Comparison of ENCODE assay signal across 10 cellular contexts in genomic region chr17:47280072-47280811, GRCh38. TPM values are rescaled to one million over a fixed set of nuclear protein-coding genes. Genes with fewer than 3 reads are reported as not detected.
A peak's percentile ranks its signal among the peaks of the same experiment; 100 is the strongest.
DNase-seq lines count a peak whose midpoint lies in the region; ATAC-seq and TF ChIP-seq lines count a peak whose summit lies in the region.
"Had no signal": no experiment of that assay in that cellular context is flagged by ENCODE, and none has a peak within 500 bp of the region (broad histone marks: within the 10 kb centered on the region; RNA-seq: fewer than 3 reads in every experiment).

No MANE protein-coding gene starts in this region.

- H3K27ac ChIP-seq in cardiac muscle cell: peak overlapping the region; percentile 82
- H3K27ac ChIP-seq in colonic mucosa: peak overlapping the region; percentile 61

- intact Hi-C loops in left ventricle myocardium superior (cut with micrococcal nuclease) (no loop called here), colonic mucosa (cut with DNase I) (no loop called here), lower leg skin (cut with DNase I; ENCODE audit: low total_unique reads) (no loop called here)

- no peak overlapping the region for H3K4me3 ChIP-seq in cardiac muscle cell
- H3K4me3 ChIP-seq in colonic mucosa: no peak overlapping the region
- H3K4me3 ChIP-seq in lower leg skin (ENCODE audit: low read depth, poor library complexity, severe bottlenecking): no peak overlapping the region

- DNase-seq in cardiac muscle cell (ENCODE audit: low read depth in 1 of 2, low spot score in 1 of 2): peak in 1 of 2 donors; percentile 66
- no peak for DNase-seq in left ventricle myocardium superior
- DNase-seq in colonic mucosa: no peak
- peak; percentile 34 for DNase-seq in myocyte (ENCODE audit: low read depth)
- DNase-seq in NCI-H524 (lab: John Stamatoyannopoulos, UW): no peak
- no peak for DNase-seq in lower leg skin (ENCODE audit: low spot score in 2 of 2)
- no peak for DNase-seq in epidermal melanocyte (ENCODE audit: insufficient read length, low spot score)
- DNase-seq: NCI-H1930, T-helper 17 cell had no signal

- H3K9ac ChIP-seq in colonic mucosa (ENCODE audit: low read depth in 2 of 2, low read length in 2 of 2): no peak overlapping the region

- TF ChIP-seq POLR2A in lower leg skin (IDR thresholded peaks at IDR 0.05): no peak

- H3K27me3 ChIP-seq in cardiac muscle cell: no peaks in the 10 kb centered on the region
- H3K27me3 ChIP-seq in colonic mucosa: no peaks in the 10 kb centered on the region

- no peak for ATAC-seq in left ventricle myocardium superior
- no peak for ATAC-seq in HG03139 (IDR thresholded peaks at IDR 0.05; ENCODE audit: unreplicated experiment)
- ATAC-seq: T-helper 17 cell had no signal

- H3K9me3 ChIP-seq in cardiac muscle cell (ENCODE audit: low read depth) (no peaks in the 10 kb centered on the region), colonic mucosa (no peaks in the 10 kb centered on the region)

- H3K4me1 ChIP-seq in cardiac muscle cell (ENCODE audit: low read depth) (peaks cover 23% of the 10 kb centered on the region), colonic mucosa (peaks cover 7% of the 10 kb centered on the region)

- peaks cover 7% of the 10 kb centered on the region for H3K36me3 ChIP-seq in cardiac muscle cell
- H3K36me3 ChIP-seq in colonic mucosa: no peaks in the 10 kb centered on the region

- TF ChIP-seq CTCF in cardiac muscle cell (IDR thresholded peaks at IDR 0.05; ENCODE audit: low read depth, low read length) (no peak), colonic mucosa (IDR thresholded peaks at IDR 0.05) (no peak), lower leg skin (IDR thresholded peaks at IDR 0.05) (no peak)

- WGBS in lower leg skin, 2 donors: 78% methylated on average over 14 of the region's 14 CpGs

RNA-seq across cellular contexts. Expression of gene ITGB3, which starts 26.6 kb away (rescaled TPM):
- total RNA-seq in cardiac muscle cell (11.8 and 20.0 TPM in 2 replicates), left ventricle myocardium superior (3.2 TPM), colonic mucosa (10 to 100 TPM in 1 of 2 donors, 1 to 10 TPM in 1; 1.9 to 15.4 TPM), myocyte (1.5 and 3.5 TPM in 2 replicates), lower leg skin (1 to 10 TPM; 2.2 to 3.7 (median 3.1) TPM)
- 4.6 and 6.9 TPM in 2 replicates for polyA plus RNA-seq in cardiac muscle cell
- 2.5 TPM for polyA plus RNA-seq in myocyte (2012)

RNA-seq across cellular contexts. Expression of gene EFCAB13, which starts 43.5 kb away (rescaled TPM):
- total RNA-seq in cardiac muscle cell (4.8 and 5.9 TPM in 2 replicates), left ventricle myocardium superior (2.4 TPM), colonic mucosa (1 to 10 TPM; 2.6 to 3.2 TPM), myocyte (1.9 and 3.4 TPM in 2 replicates), lower leg skin (1 to 10 TPM; 1.2 to 4.5 (median 2.8) TPM)
- 6.0 and 8.1 TPM in 2 replicates for polyA plus RNA-seq in cardiac muscle cell
- polyA plus RNA-seq in myocyte (2012): 2.3 TPM
